Comparison of ENCODE assay signal across 1 cellular context in the genomic region with DNA sequence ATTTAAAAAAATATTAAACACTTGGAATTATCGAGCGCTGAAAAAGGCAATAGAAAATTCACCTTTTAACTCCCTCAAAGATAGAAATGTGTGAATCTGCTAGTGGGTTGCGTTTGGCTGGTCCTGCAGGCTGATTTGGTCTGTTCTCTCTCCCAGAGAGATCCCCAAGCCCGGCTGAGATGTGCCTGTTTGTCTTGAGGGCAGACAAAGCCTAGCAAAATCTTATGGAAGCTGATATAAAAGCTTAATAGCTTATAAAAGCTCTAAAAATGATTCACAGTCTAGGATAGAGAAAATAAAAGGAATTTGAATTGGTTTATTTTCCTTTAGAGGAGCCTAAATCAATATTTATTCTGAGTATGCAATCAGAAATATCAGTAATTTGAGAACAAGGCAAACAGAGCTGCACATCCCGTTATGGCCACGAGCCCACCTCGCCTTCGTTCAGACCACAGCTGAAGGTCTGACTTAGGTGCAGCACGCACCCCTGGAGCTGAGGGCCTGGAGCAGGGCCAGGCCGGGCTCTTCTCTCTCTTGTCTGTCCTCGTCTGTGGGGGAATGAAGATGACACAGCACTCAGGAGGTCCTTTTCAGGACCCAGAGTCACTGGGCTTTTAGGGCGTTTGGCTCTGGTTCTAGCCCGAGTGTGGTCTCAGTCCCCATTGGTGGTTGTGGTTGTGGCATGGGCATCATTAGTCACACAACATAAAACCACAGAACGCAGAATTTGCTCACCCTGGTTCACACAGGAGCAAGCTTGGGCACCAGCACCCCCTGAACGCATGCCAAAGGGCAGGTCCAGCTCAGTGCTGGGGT.
A peak's percentile ranks its signal among the peaks of the same experiment; 100 is the strongest.
TF ChIP-seq lines count a peak whose summit lies in the region.

No MANE protein-coding gene starts in this region.

TF ChIP-seq in HEK293, 187 proteins besides CTCF, POLR2A, EP300 and RAD21 (continued from another document):
- TF ChIP-seq, protein P1, sequence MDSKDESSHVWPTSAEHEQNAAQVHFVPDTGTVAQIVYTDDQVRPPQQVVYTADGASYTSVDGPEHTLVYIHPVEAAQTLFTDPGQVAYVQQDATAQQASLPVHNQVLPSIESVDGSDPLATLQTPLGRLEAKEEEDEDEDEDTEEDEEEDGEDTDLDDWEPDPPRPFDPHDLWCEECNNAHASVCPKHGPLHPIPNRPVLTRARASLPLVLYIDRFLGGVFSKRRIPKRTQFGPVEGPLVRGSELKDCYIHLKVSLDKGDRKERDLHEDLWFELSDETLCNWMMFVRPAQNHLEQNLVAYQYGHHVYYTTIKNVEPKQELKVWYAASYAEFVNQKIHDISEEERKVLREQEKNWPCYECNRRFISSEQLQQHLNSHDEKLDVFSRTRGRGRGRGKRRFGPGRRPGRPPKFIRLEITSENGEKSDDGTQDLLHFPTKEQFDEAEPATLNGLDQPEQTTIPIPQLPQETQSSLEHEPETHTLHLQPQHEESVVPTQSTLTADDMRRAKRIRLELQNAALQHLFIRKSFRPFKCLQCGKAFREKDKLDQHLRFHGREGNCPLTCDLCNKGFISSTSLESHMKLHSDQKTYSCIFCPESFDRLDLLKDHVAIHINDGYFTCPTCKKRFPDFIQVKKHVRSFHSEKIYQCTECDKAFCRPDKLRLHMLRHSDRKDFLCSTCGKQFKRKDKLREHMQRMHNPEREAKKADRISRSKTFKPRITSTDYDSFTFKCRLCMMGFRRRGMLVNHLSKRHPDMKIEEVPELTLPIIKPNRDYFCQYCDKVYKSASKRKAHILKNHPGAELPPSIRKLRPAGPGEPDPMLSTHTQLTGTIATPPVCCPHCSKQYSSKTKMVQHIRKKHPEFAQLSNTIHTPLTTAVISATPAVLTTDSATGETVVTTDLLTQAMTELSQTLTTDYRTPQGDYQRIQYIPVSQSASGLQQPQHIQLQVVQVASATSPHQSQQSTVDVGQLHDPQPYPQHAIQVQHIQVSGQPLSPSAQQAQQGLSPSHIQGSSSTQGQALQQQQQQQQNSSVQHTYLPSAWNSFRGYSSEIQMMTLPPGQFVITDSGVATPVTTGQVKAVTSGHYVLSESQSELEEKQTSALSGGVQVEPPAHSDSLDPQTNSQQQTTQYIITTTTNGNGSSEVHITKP (tag by site-specific recombination; IDR thresholded peaks at IDR 0.05): peak; percentile 15; the same call in 1 of the 2 replicates
- TF ChIP-seq ZNF404 (tag by site-specific recombination; IDR thresholded peaks at IDR 0.05): no peak
- TF ChIP-seq ZBTB20 (tag by site-specific recombination; IDR thresholded peaks at IDR 0.05): no peak
- no peak for TF ChIP-seq ZNF121 (tag by site-specific recombination; IDR thresholded peaks at IDR 0.05)
- no peak for TF ChIP-seq ZNF623 (tag by site-specific recombination; IDR thresholded peaks at IDR 0.05)
- no peak for TF ChIP-seq ZNF654 (tag by site-specific recombination; IDR thresholded peaks at IDR 0.05; ENCODE audit: low read depth)
- no peak for TF ChIP-seq ZNF704 (tag by site-specific recombination; IDR thresholded peaks at IDR 0.05)
- TF ChIP-seq SETDB1 (IDR thresholded peaks at IDR 0.05; ENCODE audit: insufficient read length, low read length): no peak
- TF ChIP-seq ZNF391 (tag by site-specific recombination; IDR thresholded peaks at IDR 0.05; ENCODE audit: borderline replicate concordance, low read depth): no peak
- TF ChIP-seq, protein P2, sequence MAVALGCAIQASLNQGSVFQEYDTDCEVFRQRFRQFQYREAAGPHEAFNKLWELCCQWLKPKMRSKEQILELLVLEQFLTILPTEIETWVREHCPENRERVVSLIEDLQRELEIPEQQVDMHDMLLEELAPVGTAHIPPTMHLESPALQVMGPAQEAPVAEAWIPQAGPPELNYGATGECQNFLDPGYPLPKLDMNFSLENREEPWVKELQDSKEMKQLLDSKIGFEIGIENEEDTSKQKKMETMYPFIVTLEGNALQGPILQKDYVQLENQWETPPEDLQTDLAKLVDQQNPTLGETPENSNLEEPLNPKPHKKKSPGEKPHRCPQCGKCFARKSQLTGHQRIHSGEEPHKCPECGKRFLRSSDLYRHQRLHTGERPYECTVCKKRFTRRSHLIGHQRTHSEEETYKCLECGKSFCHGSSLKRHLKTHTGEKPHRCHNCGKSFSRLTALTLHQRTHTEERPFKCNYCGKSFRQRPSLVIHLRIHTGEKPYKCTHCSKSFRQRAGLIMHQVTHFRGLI (tag by site-specific recombination; IDR thresholded peaks at IDR 0.05): no peak
- TF ChIP-seq OVOL3 (tag by site-specific recombination; IDR thresholded peaks at IDR 0.05): peak; percentile 70; the same call in 1 of the 2 replicates
- TF ChIP-seq ZSCAN23 (tag by site-specific recombination; IDR thresholded peaks at IDR 0.05): no peak
- no peak for TF ChIP-seq ZNF280D (tag by site-specific recombination; IDR thresholded peaks at IDR 0.05)
- no peak for TF ChIP-seq ZNF37A (tag by site-specific recombination; IDR thresholded peaks at IDR 0.05)
- TF ChIP-seq ZNF580 (tag by site-specific recombination; IDR thresholded peaks at IDR 0.05): no peak
- TF ChIP-seq PATZ1 (tag by site-specific recombination; IDR thresholded peaks at IDR 0.05): peak; percentile 46
- peak; percentile 84 for TF ChIP-seq ZBTB8A (tag by site-specific recombination; IDR thresholded peaks at IDR 0.05)
- TF ChIP-seq ZNF354C (tag by site-specific recombination; IDR thresholded peaks at IDR 0.05; ENCODE audit: borderline replicate concordance, low read depth): no peak
- no peak for TF ChIP-seq ZFP69B (tag by site-specific recombination; IDR thresholded peaks at IDR 0.05)
- TF ChIP-seq, protein P3, sequence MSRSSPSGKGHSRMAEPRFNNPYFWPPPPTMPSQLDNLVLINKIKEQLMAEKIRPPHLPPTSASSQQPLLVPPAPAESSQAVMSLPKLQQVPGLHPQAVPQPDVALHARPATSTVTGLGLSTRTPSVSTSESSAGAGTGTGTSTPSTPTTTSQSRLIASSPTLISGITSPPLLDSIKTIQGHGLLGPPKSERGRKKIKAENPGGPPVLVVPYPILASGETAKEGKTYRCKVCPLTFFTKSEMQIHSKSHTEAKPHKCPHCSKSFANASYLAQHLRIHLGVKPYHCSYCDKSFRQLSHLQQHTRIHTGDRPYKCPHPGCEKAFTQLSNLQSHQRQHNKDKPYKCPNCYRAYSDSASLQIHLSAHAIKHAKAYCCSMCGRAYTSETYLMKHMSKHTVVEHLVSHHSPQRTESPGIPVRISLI (tag by site-specific recombination; IDR thresholded peaks at IDR 0.05): no peak
- no peak for TF ChIP-seq ZNF146 (tag by site-specific recombination; IDR thresholded peaks at IDR 0.05)
- peak; percentile 91 for TF ChIP-seq ZNF600 (tag by site-specific recombination; IDR thresholded peaks at IDR 0.05)
- peak; percentile 96 for TF ChIP-seq GLIS1 (tag by site-specific recombination; IDR thresholded peaks at IDR 0.05)
- no peak for TF ChIP-seq ZNF23 (tag by site-specific recombination; IDR thresholded peaks at IDR 0.05; ENCODE audit: borderline replicate concordance)
- no peak for TF ChIP-seq ZNF664 (tag by site-specific recombination; IDR thresholded peaks at IDR 0.05)
- TF ChIP-seq, protein P4, sequence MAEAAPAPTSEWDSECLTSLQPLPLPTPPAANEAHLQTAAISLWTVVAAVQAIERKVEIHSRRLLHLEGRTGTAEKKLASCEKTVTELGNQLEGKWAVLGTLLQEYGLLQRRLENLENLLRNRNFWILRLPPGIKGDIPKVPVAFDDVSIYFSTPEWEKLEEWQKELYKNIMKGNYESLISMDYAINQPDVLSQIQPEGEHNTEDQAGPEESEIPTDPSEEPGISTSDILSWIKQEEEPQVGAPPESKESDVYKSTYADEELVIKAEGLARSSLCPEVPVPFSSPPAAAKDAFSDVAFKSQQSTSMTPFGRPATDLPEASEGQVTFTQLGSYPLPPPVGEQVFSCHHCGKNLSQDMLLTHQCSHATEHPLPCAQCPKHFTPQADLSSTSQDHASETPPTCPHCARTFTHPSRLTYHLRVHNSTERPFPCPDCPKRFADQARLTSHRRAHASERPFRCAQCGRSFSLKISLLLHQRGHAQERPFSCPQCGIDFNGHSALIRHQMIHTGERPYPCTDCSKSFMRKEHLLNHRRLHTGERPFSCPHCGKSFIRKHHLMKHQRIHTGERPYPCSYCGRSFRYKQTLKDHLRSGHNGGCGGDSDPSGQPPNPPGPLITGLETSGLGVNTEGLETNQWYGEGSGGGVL (tag by site-specific recombination; IDR thresholded peaks at IDR 0.05): no peak
- TF ChIP-seq ZNF16 (tag by site-specific recombination; IDR thresholded peaks at IDR 0.05; ENCODE audit: low read depth): no peak
